ENCODE assay signal across 9 cellular contexts in genomic region chr5:140182075-140182709, GRCh38. TPM values are rescaled to one million over a fixed set of nuclear protein-coding genes. Genes with fewer than 3 reads are reported as not detected.
DNase-seq lines count a peak whose midpoint lies in the region; ATAC-seq and TF ChIP-seq lines count a peak whose summit lies in the region.
"Had no signal": no experiment of that assay in that cellular context is flagged by ENCODE, and none has a peak within 500 bp of the region (broad histone marks: within the 10 kb centered on the region; RNA-seq: fewer than 3 reads in every experiment).

No MANE protein-coding gene starts in this region.

- intact Hi-C loops in mammary epithelial cell (cut with micrococcal nuclease) (no loop called here), left colon (cut with DNase I, micrococcal nuclease) (no loop called here)

- H3K9me3 ChIP-seq in MG63, result no peaks in the 10 kb centered on the region
- no peaks in the 10 kb centered on the region for H3K9me3 ChIP-seq in mammary epithelial cell (replicated peaks; ENCODE audit: insufficient read depth, low read length)
- H3K9me3 ChIP-seq in tibial nerve, result no peaks in the 10 kb centered on the region

- no TSS peak for BruUV-seq in mammary epithelial cell (replicated peaks; lab: Mats Ljungman, UMichigan)

- H2AFZ ChIP-seq in mammary epithelial cell (ENCODE audit: low read depth, low read length), result no peak overlapping the region

- H3K36me3 ChIP-seq in MG63, result no peaks in the 10 kb centered on the region; the same call in 1 of the 2 replicates
- H3K36me3 ChIP-seq in mammary epithelial cell (ENCODE audit: insufficient read depth, low read length), result no peaks in the 10 kb centered on the region
- no peaks in the 10 kb centered on the region for H3K36me3 ChIP-seq in tibial nerve

- ATAC-seq in left colon (peak; percentile 63), HG03457 (IDR thresholded peaks at IDR 0.05; ENCODE audit: unreplicated experiment) (no peak)
- ATAC-seq: activated T-cell treated with anti-CD3 and anti-CD28 coated beads, Interleukin-2, amount 50 U/mL, for 4 hours had no signal

- in situ Hi-C loops in mammary epithelial cell (cut with MboI; ENCODE audit: low sequenced_read_pairs in 2 of 2), result loop anchor here in 1 of 2 donors (5.0 kb wide), 1 partner anchor 40 kb away; no protein-coding TSS in a partner anchor

- H3K27ac ChIP-seq in mammary epithelial cell (ENCODE audit: insufficient read depth, low read depth, low read length) (no peak overlapping the region), tibial nerve (peak overlapping the region; percentile 57 to 82 (median 72))

- TF ChIP-seq POLR2A in tibial nerve (IDR thresholded peaks at IDR 0.05), result no peak

- dilution Hi-C loops in mammary epithelial cell (cut with HindIII; ENCODE audit: low sequenced_read_pairs), result no loop called here

- H3K4me3 ChIP-seq in MG63 (no peak overlapping the region), mammary epithelial cell (replicated peaks in 1 of 3; ENCODE audit: insufficient read depth in 1 of 3, low read depth in 2 of 3, low read length in 3 of 3) (no peak overlapping the region), tibial nerve (no peak overlapping the region)

- WGBS in mammary epithelial cell (ENCODE audit: low coverage, missing lambda C conversion rate), result 88% methylated on average over 2 of the region's 2 CpGs
- 47 to 52% methylated on average over 2 of the region's 2 CpGs for WGBS in tibial nerve, 2 donors

- CTCF ChIA-PET in mammary epithelial cell (lab: Charles Lee; ENCODE audit: low non-redundant PET), result no interaction called here

- TF ChIP-seq CTCF in mammary epithelial cell (conservative IDR thresholded peaks at IDR 0.05 in 1 of 2, IDR thresholded peaks at IDR 0.05 in 1 of 2; ENCODE audit: extremely low read depth in 1 of 2, insufficient read depth in 1 of 2, low read depth in 1 of 2, low read length in 2 of 2) (no peak), tibial nerve (IDR thresholded peaks at IDR 0.05) (no peak)

- H3K79me2 ChIP-seq in mammary epithelial cell (ENCODE audit: insufficient read depth, low read length), result peaks cover 3% of the 10 kb centered on the region

- H3K9ac ChIP-seq in mammary epithelial cell (ENCODE audit: insufficient read depth, low read length), result no peak overlapping the region

- H3K27me3 ChIP-seq in MG63, result no peaks in the 10 kb centered on the region
- H3K27me3 ChIP-seq in mammary epithelial cell (ENCODE audit: insufficient read depth, low read length), result no peaks in the 10 kb centered on the region
- no peaks in the 10 kb centered on the region for H3K27me3 ChIP-seq in tibial nerve

- no peaks in the 10 kb centered on the region for H3K4me1 ChIP-seq in mammary epithelial cell (ENCODE audit: insufficient read depth, low read length)
- H3K4me1 ChIP-seq in tibial nerve, result peaks cover 0 to 56% (median 47%) of the 10 kb centered on the region in 4 donors

- DNase-seq in MG63, result peak; percentile 69
- peak; percentile 5 for DNase-seq in mammary epithelial cell
- DNase-seq in left colon, result peak; percentile 62
- peak in 1 of 2 donors; percentile 33 for DNase-seq in tibial nerve (ENCODE audit: low spot score in 2 of 2)
- no peak for DNase-seq in activated CD4-positive, alpha-beta T cell treated with anti-CD3 and anti-CD28 coated beads for 1 hour
- DNase-seq in Kasumi-1 (lab: John Stamatoyannopoulos, UW), result no peak
- DNase-seq: activated T-cell treated with anti-CD3 and anti-CD28 coated beads, Interleukin-2, amount 50 U/mL, for 4 hours; NCI-H1436 had no signal

- H4K20me1 ChIP-seq in mammary epithelial cell (ENCODE audit: insufficient read depth, low read length), result no peaks in the 10 kb centered on the region

- no peak overlapping the region for H3K4me2 ChIP-seq in mammary epithelial cell (ENCODE audit: insufficient read depth, low read depth, low read length)

- no peak for TF ChIP-seq EP300 in tibial nerve (IDR thresholded peaks at IDR 0.05)

RNA-seq across cellular contexts. Expression of gene CYSTM1, which starts 7.2 kb away (rescaled TPM):
- total RNA-seq in MG63 (2014; rRNA removed; shearing (Covaris generic); ENCODE audit: low replicate concordance), result 12.9 and 29.4 TPM in 2 replicates
- total RNA-seq in mammary epithelial cell (10 to 100 TPM; 27.5 to 31.7 TPM), left colon (100 to 1,000 TPM; 162 to 163 TPM), tibial nerve (10 to 100 TPM; 44.9 to 77.6 (median 63.5) TPM)
- 32.6 TPM for polyA plus RNA-seq in mammary epithelial cell
- polyA minus RNA-seq in mammary epithelial cell, result 36.9 TPM

RNA-seq across cellular contexts. Expression of gene IGIP, which starts 56.5 kb away (rescaled TPM):
- total RNA-seq in MG63 (2014; rRNA removed; shearing (Covaris generic); ENCODE audit: low replicate concordance), result 1.4 TPM in 2 replicates
- total RNA-seq in mammary epithelial cell (1 to 10 TPM; 3.4 to 4.5 TPM), left colon (1 to 10 TPM; 8.6 to 9.3 TPM), tibial nerve (10 to 100 TPM; 16.5 to 28.6 (median 27.1) TPM)
- polyA plus RNA-seq in mammary epithelial cell, result 0.62 TPM
- 4.4 TPM for polyA minus RNA-seq in mammary epithelial cell

Comparison
In these comparisons a context has a peak if more than half of its experiments do, and no peak if none do; other contexts are left out.
1. DNase-seq: peak in MG63 (single experiment), mammary epithelial cell (single experiment) and left colon (2 of 2); none in activated CD4-positive, alpha-beta T cell treated with anti-CD3 and anti-CD28 coated beads for 1 hour (single experiment) and Kasumi-1 (0 of 2).